ENCODE assay signal across 9 cellular contexts in the genomic region with DNA sequence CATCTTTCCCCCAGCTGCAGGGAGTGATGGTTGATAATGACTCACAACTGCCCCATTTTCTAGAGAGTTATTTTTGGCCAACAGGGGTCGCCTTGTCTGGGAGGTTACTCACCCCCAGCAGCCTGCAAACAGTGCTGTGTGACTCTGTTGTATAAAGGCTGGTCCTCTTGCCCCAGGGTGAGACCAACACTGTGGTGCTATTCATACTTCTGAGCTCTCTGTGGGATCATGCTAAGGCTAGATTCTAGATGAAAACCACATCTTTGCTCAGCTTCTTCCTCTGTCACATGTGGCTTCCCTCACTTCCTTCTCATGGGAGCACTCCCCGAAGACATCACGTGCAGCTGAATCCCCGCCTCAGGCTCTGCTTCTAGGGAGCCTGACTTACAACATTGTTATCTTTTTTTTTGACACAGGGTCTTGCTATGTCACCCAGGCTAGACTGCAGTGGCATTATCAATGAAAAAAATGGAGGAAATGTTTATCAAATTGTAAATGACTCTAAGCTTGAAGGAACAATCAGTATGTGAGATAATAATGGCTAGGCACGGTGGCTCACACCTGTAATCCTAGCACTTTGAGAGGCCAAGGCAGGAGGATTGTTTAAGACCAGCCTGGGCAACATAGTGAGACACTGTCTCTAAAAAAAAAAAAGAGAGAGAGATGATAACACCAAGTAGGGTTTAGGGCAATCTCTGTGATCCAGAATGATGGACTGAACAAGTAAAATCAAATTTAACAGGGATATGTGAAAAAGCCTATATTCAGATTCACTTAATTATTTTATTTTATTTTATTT. TPM values are rescaled to one million over a fixed set of nuclear protein-coding genes. Genes with fewer than 3 reads are reported as not detected.
DNase-seq lines count a peak whose midpoint lies in the region; ATAC-seq and TF ChIP-seq lines count a peak whose summit lies in the region.
"Had no signal": no experiment of that assay in that cellular context is flagged by ENCODE, and none has a peak within 500 bp of the region (broad histone marks: within the 10 kb centered on the region; RNA-seq: fewer than 3 reads in every experiment).

No MANE protein-coding gene starts in this region.

- peak overlapping the region; percentile 11 for H2AFZ ChIP-seq in Loucy (ENCODE audit: low read length)

- TF ChIP-seq EP300 in transverse colon (IDR thresholded peaks at IDR 0.05; ENCODE audit: low read depth) = no peak

- H3K4me3 ChIP-seq in Loucy (ENCODE audit: low read length, poor library complexity, severe bottlenecking) (no peak overlapping the region), transverse colon (no peak overlapping the region)

- TF ChIP-seq POLR2A in transverse colon (IDR thresholded peaks at IDR 0.05) = no peak

- no peaks in the 10 kb centered on the region for H3K9me3 Mint-ChIP-seq in effector memory CD8-positive, alpha-beta T cell
- peaks cover 10% of the 10 kb centered on the region for H3K9me3 Mint-ChIP-seq in nephron progenitor cell

- DNase-seq in activated CD4-positive, alpha-beta T cell treated with anti-CD3 and anti-CD28 coated beads for 48 hours = peak; percentile 79
- peak; percentile 80 to 82 (median 80) for DNase-seq in effector memory CD8-positive, alpha-beta T cell
- DNase-seq in nephron progenitor cell (no peak), transverse colon (peak; percentile 55), NCI-H1105 treated with DMSO at 0.1 percent for 48 hours (lab: John Stamatoyannopoulos, UW) (no peak)

- no peaks in the 10 kb centered on the region for H3K9me2 ChIP-seq in Loucy (replicated peaks; ENCODE audit: low read depth, low read length)

- no peak overlapping the region for H3K9ac ChIP-seq in Loucy (ENCODE audit: low read depth, low read length, poor library complexity, severe bottlenecking)

- in situ Hi-C loops in transverse colon (cut with MboI; ENCODE audit: low pct_ligation_motif_present in 1 of 4, low pct_unique_long_range_greater_than_20kb in 1 of 4, low sequenced_read_pairs in 3 of 4) = no loop called here

- H3K27me3 Mint-ChIP-seq in effector memory CD8-positive, alpha-beta T cell = no peaks in the 10 kb centered on the region
- H3K27me3 Mint-ChIP-seq in nephron progenitor cell (ENCODE audit: low read depth, poor library complexity) = peaks cover 12% of the 10 kb centered on the region
- H3K27me3 Mint-ChIP-seq: brain had no signal

- no peaks in the 10 kb centered on the region for H3K9me3 ChIP-seq in Loucy (ENCODE audit: insufficient read depth, low read depth, low read length)
- H3K9me3 ChIP-seq in transverse colon = peaks cover 0 to 5% of the 10 kb centered on the region in 2 donors

- 24 to 60% methylated on average over 4 to 5 of the region's 5 CpGs for WGBS in transverse colon (ENCODE audit: low coverage in 1 of 2), 2 donors

- no peaks in the 10 kb centered on the region for H4K20me1 ChIP-seq in Loucy (ENCODE audit: insufficient read depth, low read length, poor library complexity, severe bottlenecking)

- peak; percentile 97 for ATAC-seq in effector memory CD8-positive, alpha-beta T cell (replicated peaks)
- ATAC-seq in GM18873 (IDR thresholded peaks at IDR 0.05; ENCODE audit: low FRiP score, unreplicated experiment) = no peak

- H3K79me2 ChIP-seq in Loucy (ENCODE audit: insufficient read depth, low read length) = no peaks in the 10 kb centered on the region

- peaks cover 18 to 23% of the 10 kb centered on the region in 2 donors for H3K4me1 Mint-ChIP-seq in effector memory CD8-positive, alpha-beta T cell (ENCODE audit: low read depth in 2 of 2)
- H3K4me1 Mint-ChIP-seq in nephron progenitor cell = no peaks in the 10 kb centered on the region
- H3K4me1 Mint-ChIP-seq: brain had no signal

- no peaks in the 10 kb centered on the region for H3K27me3 ChIP-seq in Loucy (ENCODE audit: insufficient read depth, low read length, poor library complexity, severe bottlenecking)
- H3K27me3 ChIP-seq in transverse colon = no peaks in the 10 kb centered on the region

- intact Hi-C loops in transverse colon (cut with DNase I; ENCODE audit: low total_unique reads) = no loop called here

- no peaks in the 10 kb centered on the region for H3F3A ChIP-seq in Loucy (ENCODE audit: low read depth)

- H3K27ac Mint-ChIP-seq in effector memory CD8-positive, alpha-beta T cell = peak overlapping the region; percentile 79 to 81
- peak overlapping the region; percentile 26 for H3K27ac Mint-ChIP-seq in nephron progenitor cell

- H3K4me3 Mint-ChIP-seq in effector memory CD8-positive, alpha-beta T cell = peak overlapping the region; percentile 36 to 51
- no peak overlapping the region for H3K4me3 Mint-ChIP-seq in nephron progenitor cell
- H3K4me3 Mint-ChIP-seq: brain had no signal

- no peaks in the 10 kb centered on the region for H3K36me3 ChIP-seq in Loucy (ENCODE audit: insufficient read depth, low read length)
- H3K36me3 ChIP-seq in transverse colon = no peaks in the 10 kb centered on the region

- H3K4me2 ChIP-seq in Loucy (ENCODE audit: low read depth, low read length, poor library complexity, severe bottlenecking) = no peak overlapping the region

- TF ChIP-seq CTCF in GM12874 (IDR thresholded peaks at IDR 0.05; ENCODE audit: insufficient read depth, low read depth, low read length) = peak; percentile 71
- TF ChIP-seq CTCF in Loucy (conservative IDR thresholded peaks at IDR 0.05; ENCODE audit: low read length) = peak; percentile 63
- TF ChIP-seq CTCF in nephron progenitor cell (IDR thresholded peaks at IDR 0.05) = no peak
- TF ChIP-seq CTCF in transverse colon (IDR thresholded peaks at IDR 0.05) = peak; percentile 25 to 58 (median 51)

- peak overlapping the region in 2 of 4 donors; percentile 15 to 55 for H3K27ac ChIP-seq in transverse colon

- H3K4me1 ChIP-seq in Loucy (ENCODE audit: insufficient read depth, low read length, poor library complexity, severe bottlenecking) (peaks cover 2% of the 10 kb centered on the region), transverse colon (peaks cover 0 to 3% (median 1%) of the 10 kb centered on the region in 4 donors)

- peaks cover 2% of the 10 kb centered on the region for H3K36me3 Mint-ChIP-seq in effector memory CD8-positive, alpha-beta T cell (ENCODE audit: insufficient read depth)
- H3K36me3 Mint-ChIP-seq in nephron progenitor cell (ENCODE audit: low read depth) = peaks cover 4% of the 10 kb centered on the region

RNA-seq across cellular contexts. Expression of a gene that starts 55.7 kb away (rescaled TPM):
- 10 to 100 TPM in 1 of 4 donors, 1 to 10 TPM in 3; 5.0 to 11.6 (median 7.9) TPM for total RNA-seq in transverse colon

RNA-seq across cellular contexts. Expression of a gene that starts 55.9 kb away (rescaled TPM):
- total RNA-seq in transverse colon = 10 to 100 TPM; 10.1 to 83.4 (median 40.9) TPM

Comparison
In these comparisons a context has a peak if more than half of its experiments do, and no peak if none do; other contexts are left out.
1. DNase-seq: peak in activated CD4-positive, alpha-beta T cell treated with anti-CD3 and anti-CD28 coated beads for 48 hours (single experiment), effector memory CD8-positive, alpha-beta T cell (3 of 3) and transverse colon (single experiment); none in nephron progenitor cell (single experiment) and NCI-H1105 treated with DMSO at 0.1 percent for 48 hours (single experiment).